ENCODE assay signal across 19 cellular contexts in genomic region chr5:79832911-79833310, GRCh38.
"Had no signal": no experiment of that assay in that cellular context is flagged by ENCODE, and none has a peak within 500 bp of the region (broad histone marks: within the 10 kb centered on the region; RNA-seq: fewer than 3 reads in every experiment).

No MANE protein-coding gene starts in this region.

- ATAC-seq: heart left ventricle; left colon; left ventricle myocardium superior; natural killer cell treated with Interleukin-12 subunit alpha and Interleukin-12 subunit beta and Interleukin-15 and Interleukin-18, amount 100 ng/mL, for 72 hours; stimulated activated naive CD8-positive, alpha-beta T cell treated with anti-CD3 and anti-CD28 coated beads, Interleukin-15, Interleukin-2, amounts not matched to agents 100 U/mL and 50 U/mL, for 24 hours had no signal

- H3K27ac Mint-ChIP-seq: natural killer cell treated with Interleukin-12 subunit alpha and Interleukin-12 subunit beta and Interleukin-15 and Interleukin-18, amount 100 ng/mL, for 72 hours had no signal

- H3K4me3 Mint-ChIP-seq: natural killer cell treated with Interleukin-12 subunit alpha and Interleukin-12 subunit beta and Interleukin-15 and Interleukin-18, amount 100 ng/mL, for 72 hours had no signal

- H3K9me3 ChIP-seq: esophagus squamous epithelium, heart left ventricle, sigmoid colon, suprapubic skin, tibial artery, upper lobe of left lung, vagina had no signal

- DNase-seq: effector memory CD4-positive, alpha-beta T cell; esophagus squamous epithelium; foreskin melanocyte; heart left ventricle; hippocampal formation; left colon; left ventricle myocardium superior; mesenchymal stem cell; midbrain; sigmoid colon; stimulated activated naive CD8-positive, alpha-beta T cell treated with anti-CD3 and anti-CD28 coated beads, Interleukin-15, Interleukin-2, amounts not matched to agents 100 U/mL and 50 U/mL, for 24 hours; tibial artery; upper lobe of left lung had no signal

- FAIRE-seq: endometrium had no signal

- H3K9me3 Mint-ChIP-seq: natural killer cell treated with Interleukin-12 subunit alpha and Interleukin-12 subunit beta and Interleukin-15 and Interleukin-18, amount 100 ng/mL, for 72 hours had no signal

- H3K36me3 Mint-ChIP-seq: natural killer cell treated with Interleukin-12 subunit alpha and Interleukin-12 subunit beta and Interleukin-15 and Interleukin-18, amount 100 ng/mL, for 72 hours had no signal

- H3K36me3 ChIP-seq: esophagus squamous epithelium, heart left ventricle, sigmoid colon, suprapubic skin, tibial artery, upper lobe of left lung, vagina had no signal

- H3K27me3 ChIP-seq: esophagus squamous epithelium, heart left ventricle, sigmoid colon, suprapubic skin, upper lobe of left lung, vagina had no signal

- H3K27ac ChIP-seq: esophagus squamous epithelium, sigmoid colon, skin epidermis, suprapubic skin, tibial artery, upper lobe of left lung, vagina had no signal

- H3K4me1 ChIP-seq: esophagus squamous epithelium, tibial artery, upper lobe of left lung had no signal

- H3K4me3 ChIP-seq: esophagus squamous epithelium, heart left ventricle, lung, sigmoid colon, skin epidermis, suprapubic skin, tibial artery, upper lobe of left lung, vagina had no signal
